In genomic region chr13:74867460-74867859, GRCh38 we compare ENCODE assay signal across 22 cellular contexts.
DNase-seq lines count a peak whose midpoint lies in the region; ATAC-seq and TF ChIP-seq lines count a peak whose summit lies in the region.
"Had no signal": no experiment of that assay in that cellular context is flagged by ENCODE, and none has a peak within 500 bp of the region (broad histone marks: within the 10 kb centered on the region; RNA-seq: fewer than 3 reads in every experiment).

No MANE protein-coding gene starts in this region.

- ATAC-seq in HG02852 (IDR thresholded peaks at IDR 0.05; ENCODE audit: unreplicated experiment): peak; percentile 74
- ATAC-seq in GM21723 (IDR thresholded peaks at IDR 0.05; ENCODE audit: unreplicated experiment): no peak
- ATAC-seq: activated CD4-positive, alpha-beta T cell treated with anti-CD3 and anti-CD28 coated beads for 36 hours; activated naive CD4-positive, alpha-beta T cell treated with anti-CD3 and anti-CD28 coated beads, Interleukin-2, amount 50 U/mL, for 72 hours; activated T-cell treated with anti-CD3 and anti-CD28 coated beads, Interleukin-2, amount 50 U/mL, for 72 hours; stimulated activated naive CD8-positive, alpha-beta T cell treated with anti-CD3 and anti-CD28 coated beads, Interleukin-15, amount 100 ng/mL, for 72 hours had no signal

- H3K36me3 ChIP-seq in adipocyte (ENCODE audit: control insufficient read depth, insufficient read depth, low read length, severe bottlenecking): no peaks in the 10 kb centered on the region
- H3K36me3 ChIP-seq: neutrophil, spleen, tibial nerve had no signal

- peaks cover 13% of the 10 kb centered on the region for H3K9me3 ChIP-seq in adipocyte (ENCODE audit: control insufficient read depth, low read length)
- H3K9me3 ChIP-seq: neutrophil had no signal

- DNase-seq in ELR (ENCODE audit: low read depth) (peak; percentile 72), adipocyte (ENCODE audit: low read depth) (peak; percentile 4), fibroblast of pulmonary artery (ENCODE audit: low read depth) (peak; percentile 58), glomerular visceral epithelial cell (ENCODE audit: extremely low spot score) (no peak), head of caudate nucleus (no peak), NOMO-1 treated with dmso at 0.1 percent for 144 hours (lab: John Stamatoyannopoulos, UW; ENCODE audit: unreplicated experiment) (no peak)
- DNase-seq: activated CD4-positive, alpha-beta T cell treated with anti-CD3 and anti-CD28 coated beads for 36 hours; activated T-cell treated with anti-CD3 and anti-CD28 coated beads, Interleukin-2, amount 50 U/mL, for 72 hours; CD4-positive, CD25-positive, alpha-beta regulatory T cell; GF-D8; NCI-H1417 treated with DMSO at 0.1 percent for 48 hours; NCI-H748 treated with DMSO at 0.1 percent for 48 hours; Right ventricle myocardium superior; spleen; stimulated activated CD4-positive, alpha-beta T cell treated with anti-CD3 and anti-CD28 coated beads, Interleukin-4, amount 100 ng/mL, for 24 hours; stimulated activated naive CD8-positive, alpha-beta T cell treated with anti-CD3 and anti-CD28 coated beads, Interleukin-15, amount 100 ng/mL, for 72 hours had no signal

- TF ChIP-seq CTCF in fibroblast of pulmonary artery (IDR thresholded peaks at IDR 0.05; ENCODE audit: low read length, missing control alignments): no peak

- peaks cover 11% of the 10 kb centered on the region for H3K4me1 ChIP-seq in adipocyte (ENCODE audit: control insufficient read depth, insufficient read depth, low read length)
- H3K4me1 ChIP-seq: spleen, tibial nerve had no signal

- no peaks in the 10 kb centered on the region for H3K27me3 ChIP-seq in adipocyte (replicated peaks; ENCODE audit: control insufficient read depth, insufficient read depth, low read length)
- H3K27me3 ChIP-seq: neutrophil, spleen, tibial nerve had no signal

- intact Hi-C loops in head of caudate nucleus (cut with DNase I): no loop called here

- no peak overlapping the region for H3K9ac ChIP-seq in adipocyte (ENCODE audit: low read length)

- H3K4me3 ChIP-seq in adipocyte (ENCODE audit: low read length): no peak overlapping the region
- H3K4me3 ChIP-seq in fibroblast of pulmonary artery (replicated peaks; ENCODE audit: low read depth, low read length): no peak overlapping the region
- H3K4me3 ChIP-seq: coronary artery, spleen, tibial nerve had no signal

Comparison
In these comparisons a context has a peak if more than half of its experiments do, and no peak if none do; other contexts are left out.
1. DNase-seq: peak in ELR (single experiment), adipocyte (single experiment) and fibroblast of pulmonary artery (single experiment); none in glomerular visceral epithelial cell (single experiment), head of caudate nucleus (0 of 42) and NOMO-1 treated with dmso at 0.1 percent for 144 hours (single experiment).